Comparison of ENCODE assay signal across 9 cellular contexts in genomic region chr15:25247418-25248030, GRCh38.
"Had no signal": no experiment of that assay in that cellular context is flagged by ENCODE, and none has a peak within 500 bp of the region (broad histone marks: within the 10 kb centered on the region; RNA-seq: fewer than 3 reads in every experiment).

No MANE protein-coding gene starts in this region.

- FAIRE-seq: colon, endothelial cell of umbilical vein, pancreas had no signal

- DNase-seq: activated CD8-positive, alpha-beta T cell treated with anti-CD3 and anti-CD28 coated beads, Interleukin-2, amount 10 ng/mL, durations not matched to agents 7 days and 5 days; effector CD4-positive, alpha-beta T cell; foreskin melanocyte; nephron progenitor cell; stimulated activated naive CD4-positive, alpha-beta T cell had no signal

- H3K27me3 ChIP-seq: heart left ventricle, pancreas had no signal

- ATAC-seq: activated CD8-positive, alpha-beta T cell treated with anti-CD3 and anti-CD28 coated beads, Interleukin-2, amount 10 ng/mL, durations not matched to agents 7 days and 5 days; heart left ventricle; pancreas had no signal

- H3K4me1 ChIP-seq: heart left ventricle, pancreas had no signal

- H3K27ac ChIP-seq: heart left ventricle, pancreas had no signal

- H3K36me3 ChIP-seq: heart left ventricle, pancreas had no signal

- H3K9me3 ChIP-seq: pancreas had no signal

- H3K4me3 ChIP-seq: heart left ventricle, pancreas had no signal
